ENCODE assay signal across 37 cellular contexts in the genomic region with DNA sequence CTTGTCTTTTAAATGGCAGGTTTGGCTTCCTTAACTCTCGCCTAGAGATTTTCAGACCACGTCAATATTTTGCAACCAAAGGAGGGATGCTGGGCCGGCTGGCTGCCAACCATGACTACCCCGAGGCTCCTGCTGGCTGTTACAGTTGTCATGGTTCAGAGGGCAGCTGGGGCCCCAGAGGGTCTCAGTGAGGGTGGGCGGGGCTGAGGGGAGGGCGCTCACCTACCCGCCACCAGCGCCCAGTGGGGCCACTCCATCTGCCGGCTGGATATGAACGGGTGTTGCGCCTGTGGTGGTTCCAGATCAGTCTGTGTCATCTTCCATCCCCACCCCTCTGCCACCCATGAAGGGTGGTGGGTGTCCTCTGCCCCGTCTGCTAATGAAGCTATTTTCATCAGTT. TPM values are rescaled to one million over a fixed set of nuclear protein-coding genes. Genes with fewer than 3 reads are reported as not detected.
"Had no signal": no experiment of that assay in that cellular context is flagged by ENCODE, and none has a peak within 500 bp of the region (broad histone marks: within the 10 kb centered on the region; RNA-seq: fewer than 3 reads in every experiment).

No MANE protein-coding gene starts in this region.

- H3K36me3 ChIP-seq: cardiac muscle cell, Peyer's patch had no signal

- H3K9ac ChIP-seq: KMS-11 had no signal

- H3K27ac ChIP-seq: cardiac muscle cell, KMS-11, Peyer's patch had no signal

- H3K27me3 Mint-ChIP-seq: activated CD4-positive, alpha-beta memory T cell treated with anti-CD3 and anti-CD28 coated beads, Interleukin-2, amount 10 ng/mL, durations not matched to agents 7 days and 5 days; activated T-helper 17 cell treated with anti-CD3 and anti-CD28 coated beads, Interleukin-2, amount 50 U/mL, for 72 hours had no signal

- DNase-seq: activated CD4-positive, alpha-beta memory T cell treated with anti-CD3 and anti-CD28 coated beads, Interleukin-2, amount 10 ng/mL, durations not matched to agents 7 days and 5 days; activated CD4-positive, alpha-beta T cell treated with anti-CD3 and anti-CD28 coated beads for 4 hours; activated CD4-positive, CD25-positive, alpha-beta regulatory T cell treated with anti-CD3 and anti-CD28 coated beads, Interleukin-2, amount 50 U/mL, for 72 hours; activated CD8-positive, alpha-beta memory T cell treated with anti-CD3 and anti-CD28 coated beads for 24 hours; activated CD8-positive, alpha-beta memory T cell treated with anti-CD3 and anti-CD28 coated beads, Interleukin-2, amount 10 ng/mL, durations not matched to agents 7 days and 5 days; activated effector memory CD4-positive, alpha-beta T cell treated with anti-CD3 and anti-CD28 coated beads, Interleukin-2, amount 50 U/mL, for 16 hours; activated naive CD4-positive, alpha-beta T cell; activated naive CD4-positive, alpha-beta T cell treated with anti-CD3 and anti-CD28 coated beads, Interleukin-2, amount 50 U/mL, for 16 hours; activated naive CD8-positive, alpha-beta T cell treated with anti-CD3 and anti-CD28 coated beads for 36 hours; activated T-cell treated with anti-CD3 and anti-CD28 coated beads, Interleukin-2, amount 50 U/mL, for 1 hour; activated T-cell treated with anti-CD3 and anti-CD28 coated beads, Interleukin-2, amount 50 U/mL, for 72 hours; amniotic stem cell; NCI-H1092 treated with DMSO at 0.1 percent for 48 hours; NCI-H1417; NCI-H146; NCI-H187; NCI-H2029 treated with DMSO at 0.1 percent for 48 hours; NCI-H2107; NCI-H2171; NCI-H510A; NCI-H526; NCI-H748 treated with DMSO at 0.1 percent for 48 hours; NK-92 treated with Interleukin-12 subunit alpha and Interleukin-12 subunit beta, amount 100 ng/mL, for 24 hours; PC-3; Peyer's patch; SHP77 treated with DMSO at 0.1 percent for 48 hours had no signal

- H3K9me3 Mint-ChIP-seq: activated CD4-positive, alpha-beta memory T cell treated with anti-CD3 and anti-CD28 coated beads, Interleukin-2, amount 10 ng/mL, durations not matched to agents 7 days and 5 days; activated naive CD8-positive, alpha-beta T cell treated with anti-CD3 and anti-CD28 coated beads for 36 hours; activated T-cell treated with anti-CD3 and anti-CD28 coated beads, Interleukin-2, amount 50 U/mL, for 72 hours; activated T-helper 17 cell treated with anti-CD3 and anti-CD28 coated beads, Interleukin-2, amount 50 U/mL, for 72 hours; central memory CD8-positive, alpha-beta T cell; T-helper 2 cell treated with Interferon-gamma antibody and Interleukin-4, amounts not matched to agents 5 μg/mL and 100 μg/mL, for 36 hours had no signal

- ATAC-seq: activated CD8-positive, alpha-beta memory T cell treated with anti-CD3 and anti-CD28 coated beads, Interleukin-2, amount 10 ng/mL, durations not matched to agents 7 days and 5 days; activated T-cell treated with anti-CD3 and anti-CD28 coated beads, Interleukin-2, amount 50 U/mL, for 72 hours; activated T-helper 17 cell treated with anti-CD3 and anti-CD28 coated beads, Interleukin-2, amount 50 U/mL, for 72 hours; PC-3; SK-N-SH treated with all-trans-retinoic acid at 6 μM for 48 hours; WTC11 had no signal

- H3K4me2 ChIP-seq: KMS-11 had no signal

- H3K9me3 ChIP-seq: Peyer's patch had no signal

- H3K4me1 Mint-ChIP-seq: activated naive CD8-positive, alpha-beta T cell treated with anti-CD3 and anti-CD28 coated beads for 36 hours had no signal

- H3K27ac Mint-ChIP-seq: activated CD4-positive, alpha-beta memory T cell treated with anti-CD3 and anti-CD28 coated beads, Interleukin-2, amount 10 ng/mL, durations not matched to agents 7 days and 5 days; activated CD8-positive, alpha-beta memory T cell treated with anti-CD3 and anti-CD28 coated beads, Interleukin-2, amount 10 ng/mL, durations not matched to agents 7 days and 5 days; activated naive CD8-positive, alpha-beta T cell treated with anti-CD3 and anti-CD28 coated beads for 36 hours; activated T-cell treated with anti-CD3 and anti-CD28 coated beads, Interleukin-2, amount 50 U/mL, for 72 hours; activated T-helper 17 cell treated with anti-CD3 and anti-CD28 coated beads, Interleukin-2, amount 50 U/mL, for 72 hours; T-helper 2 cell treated with Interferon-gamma antibody and Interleukin-4, amounts not matched to agents 5 μg/mL and 100 μg/mL, for 36 hours; WTC11 had no signal

- H3K36me3 Mint-ChIP-seq: activated CD8-positive, alpha-beta memory T cell treated with anti-CD3 and anti-CD28 coated beads, Interleukin-2, amount 10 ng/mL, durations not matched to agents 7 days and 5 days; activated naive CD8-positive, alpha-beta T cell treated with anti-CD3 and anti-CD28 coated beads for 36 hours had no signal

- H3K27me3 ChIP-seq: Peyer's patch had no signal

- H3K4me3 ChIP-seq: cardiac muscle cell, Peyer's patch had no signal

- H3K4me3 Mint-ChIP-seq: activated CD4-positive, alpha-beta memory T cell treated with anti-CD3 and anti-CD28 coated beads, Interleukin-2, amount 10 ng/mL, durations not matched to agents 7 days and 5 days; activated CD8-positive, alpha-beta memory T cell treated with anti-CD3 and anti-CD28 coated beads, Interleukin-2, amount 10 ng/mL, durations not matched to agents 7 days and 5 days; activated naive CD8-positive, alpha-beta T cell treated with anti-CD3 and anti-CD28 coated beads for 36 hours; central memory CD8-positive, alpha-beta T cell; T-helper 2 cell treated with Interferon-gamma antibody and Interleukin-4, amounts not matched to agents 5 μg/mL and 100 μg/mL, for 36 hours; WTC11 had no signal

RNA-seq across cellular contexts. Expression of a gene that starts 12.3 kb away (rescaled TPM):
- total RNA-seq: activated CD4-positive, alpha-beta memory T cell treated with anti-CD3 and anti-CD28 coated beads, Interleukin-2, amount 10 ng/mL, durations not matched to agents 7 days and 5 days; activated CD8-positive, alpha-beta memory T cell treated with anti-CD3 and anti-CD28 coated beads, Interleukin-2, amount 10 ng/mL, durations not matched to agents 7 days and 5 days; activated naive CD8-positive, alpha-beta T cell treated with anti-CD3 and anti-CD28 coated beads for 36 hours; activated T-cell treated with anti-CD3 and anti-CD28 coated beads, Interleukin-2, amount 50 U/mL, for 72 hours; activated T-helper 17 cell treated with anti-CD3 and anti-CD28 coated beads, Interleukin-2, amount 50 U/mL, for 72 hours; aorta; cardiac muscle cell; M059J; PC-3; Peyer's patch; SK-MEL-5; T-helper 1 cell treated with Interleukin-12 subunit alpha and Interleukin-12 subunit beta and Interleukin-4 antibody, amounts not matched to agents 30 ng/mL and 1 ng/mL, for 36 hours; WTC11 had no signal
- polyA plus RNA-seq: aorta, cardiac muscle cell had no signal

RNA-seq across cellular contexts. Expression of a gene that starts 22.6 kb away (rescaled TPM):
- total RNA-seq: cardiac muscle cell, PC-3, SK-MEL-5, WTC11 had no signal
- polyA plus RNA-seq: aorta, cardiac muscle cell had no signal
